In genomic region chr20:38471987-38472512, GRCh38 we compare ENCODE assay signal across 8 cellular contexts. TPM values are rescaled to one million over a fixed set of nuclear protein-coding genes. Genes with fewer than 3 reads are reported as not detected.
A peak's percentile ranks its signal among the peaks of the same experiment; 100 is the strongest.
DNase-seq lines count a peak whose midpoint lies in the region; ATAC-seq and TF ChIP-seq lines count a peak whose summit lies in the region.

No MANE protein-coding gene starts in this region.

- no peaks in the 10 kb centered on the region for H3F3A ChIP-seq in GM23338 (replicated peaks; ENCODE audit: low read depth)

- peak overlapping the region; percentile 55 for H3K4me3 ChIP-seq in GM23338
- H3K4me3 ChIP-seq in right cardiac atrium (ENCODE audit: low read length), result peak overlapping the region; percentile 72
- H3K4me3 ChIP-seq in spleen, result peak overlapping the region; percentile 58 to 98 (median 78)

- H3K4me1 ChIP-seq in GM23338 (ENCODE audit: insufficient read depth), result peaks cover 9% of the 10 kb centered on the region
- peaks cover 8% of the 10 kb centered on the region for H3K4me1 ChIP-seq in right cardiac atrium (ENCODE audit: control insufficient read depth, insufficient read depth, low read length)
- H3K4me1 ChIP-seq in spleen, result peaks cover 18 to 52% (median 34%) of the 10 kb centered on the region in 6 donors

- H3K36me3 ChIP-seq in GM23338 (ENCODE audit: insufficient read depth), result no peaks in the 10 kb centered on the region
- H3K36me3 ChIP-seq in spleen, result no peaks in the 10 kb centered on the region

- H3K4me3 Mint-ChIP-seq in GM23338 (peak overlapping the region; percentile 86), T-helper 17 cell (peak overlapping the region; percentile 92)

- CTCF ChIA-PET in GM10248 (lab: Yijun Ruan, JAX), result interaction anchor here (0.7 to 7.0 kb wide), 13 partner anchors 7 to 290 kb away, joined by 3 to 60 read pairs (median 4); partner anchors contain the start of gene SNHG17

- H3K27me3 ChIP-seq in GM23338 (ENCODE audit: insufficient read depth) (no peaks in the 10 kb centered on the region), right cardiac atrium (ENCODE audit: control insufficient read depth, insufficient read depth) (no peaks in the 10 kb centered on the region), spleen (replicated peaks in 1 of 7) (no peaks in the 10 kb centered on the region)

- ATAC-seq in GM23338, result no peak; the same call in 2 of the 3 replicates
- ATAC-seq in T-helper 17 cell, result peak; percentile 14
- ATAC-seq in right cardiac atrium, result no peak
- ATAC-seq in GM19328 (IDR thresholded peaks at IDR 0.05; ENCODE audit: unreplicated experiment), result no peak
- ATAC-seq in HG02884 (IDR thresholded peaks at IDR 0.05; ENCODE audit: unreplicated experiment), result no peak

- intact Hi-C loops in right cardiac atrium (cut with DNase I), result no loop called here
- intact Hi-C loops in spleen (cut with DNase I; ENCODE audit: low total_unique reads), result no loop called here

- peaks cover 15% of the 10 kb centered on the region for H4K20me1 ChIP-seq in GM23338 (replicated peaks; ENCODE audit: insufficient read depth)

- H3K27ac ChIP-seq in GM23338 (ENCODE audit: low read depth) (peak overlapping the region; percentile 65), right cardiac atrium (ENCODE audit: low read length) (peak overlapping the region; percentile 26), spleen (peak overlapping the region; percentile 76 to 96 (median 91))

- DNase-seq in GM23338 (ENCODE audit: low spot score), result peak; percentile 43
- no peak for DNase-seq in T-helper 17 cell
- no peak for DNase-seq in right cardiac atrium
- no peak for DNase-seq in spleen
- no peak for DNase-seq in pons (ENCODE audit: low spot score)
- DNase-seq in GM10248 (ENCODE audit: extremely low spot score), result no peak

- peaks cover 40% of the 10 kb centered on the region for H3K79me2 ChIP-seq in GM23338 (replicated peaks; ENCODE audit: insufficient read depth)

- TF ChIP-seq POLR2A in spleen (IDR thresholded peaks at IDR 0.05), result no peak

- H2AFZ ChIP-seq in GM23338, result no peak overlapping the region

- no peaks in the 10 kb centered on the region; the same call in 2 of the 3 replicates for H3K9me3 Mint-ChIP-seq in GM23338

- TF ChIP-seq CTCF in GM23338 (conservative IDR thresholded peaks at IDR 0.05; ENCODE audit: low read depth in 2 of 2) (no peak), spleen (IDR thresholded peaks at IDR 0.05 in 8 of 11, conservative IDR thresholded peaks at IDR 0.05 in 3 of 11) (no peak), GM10248 (IDR thresholded peaks at IDR 0.05; ENCODE audit: control extremely low read depth, extremely low read depth, low read depth, missing control alignments) (no peak)

- H3K4me2 ChIP-seq in GM23338, result peak overlapping the region; percentile 74

- H3K9me3 ChIP-seq in T-helper 17 cell (ENCODE audit: control insufficient read depth, low read length, poor library complexity, severe bottlenecking), result no peaks in the 10 kb centered on the region
- H3K9me3 ChIP-seq in right cardiac atrium (ENCODE audit: control insufficient read depth, low read length), result no peaks in the 10 kb centered on the region
- no peaks in the 10 kb centered on the region for H3K9me3 ChIP-seq in spleen

- 20% methylated on average over 12 of the region's 12 CpGs for WGBS in right cardiac atrium
- WGBS in spleen, 5 donors, result 21 to 33% (median 27%) methylated on average over 12 of the region's 12 CpGs

- no peaks in the 10 kb centered on the region for H3K36me3 Mint-ChIP-seq in GM23338 (ENCODE audit: low read depth)
- no peaks in the 10 kb centered on the region for H3K36me3 Mint-ChIP-seq in T-helper 17 cell (ENCODE audit: low read depth)

- H3K27ac Mint-ChIP-seq in GM23338 (peak overlapping the region; percentile 98), T-helper 17 cell (peak overlapping the region; percentile 95)

- H3K27me3 Mint-ChIP-seq in GM23338 (ENCODE audit: insufficient read depth, low read depth, poor library complexity) (peaks cover 4% of the 10 kb centered on the region), T-helper 17 cell (no peaks in the 10 kb centered on the region)

- no peaks in the 10 kb centered on the region for H3K9me2 ChIP-seq in GM23338 (ENCODE audit: insufficient read depth)

- H3K4me1 Mint-ChIP-seq in GM23338 (peaks cover 14% of the 10 kb centered on the region), T-helper 17 cell (peaks cover 36% of the 10 kb centered on the region)

- POLR2A ChIA-PET in GM10248 (lab: Yijun Ruan, JAX), result interaction anchor here (0.9 to 1.4 kb wide), 3 partner anchors 13 to 37 kb away, joined by 3 to 5 read pairs (median 4); partner anchors contain the start of gene SNHG17

TF ChIP-seq in GM23338, 12 proteins besides CTCF, POLR2A, EP300 and RAD21:
- TF ChIP-seq EZH2phosphoT487 (IDR thresholded peaks at IDR 0.05; ENCODE audit: unreplicated experiment), result no peak
- TF ChIP-seq STAT1 (IDR thresholded peaks at IDR 0.05; ENCODE audit: unreplicated experiment), result no peak

RNA-seq across cellular contexts. Expression of gene RALGAPB, which starts 0.6 kb away (rescaled TPM):
- 39.1 and 40.4 TPM in 2 replicates for total RNA-seq in GM23338 (2014; rRNA removed; shearing (Covaris generic))
- polyA plus RNA-seq in GM23338 (2016; fragmentation: Nextera tagmentation; extraction: Ambion mirVana) (7.7 and 10.2 TPM in 2 replicates), right cardiac atrium (8.3 TPM), spleen (10 to 100 TPM in 1 of 3 donors, 1 to 10 TPM in 2; 6.8 to 10.2 (median 9.1) TPM)
- total RNA-seq in T-helper 17 cell (10 to 100 TPM; 42.1 to 45.2 TPM), right cardiac atrium (10 to 100 TPM; 21.2 to 26.9 (median 23.5) TPM), spleen (10 to 100 TPM; 34.1 to 62.5 (median 49.3) TPM)

RNA-seq across cellular contexts. Expression of gene SNHG17, which starts 36.9 kb away (rescaled TPM):
- 22.2 and 25.4 TPM in 2 replicates for total RNA-seq in GM23338 (2014; rRNA removed; shearing (Covaris generic))
- 76.1 and 80.1 TPM in 2 replicates for polyA plus RNA-seq in GM23338 (2016; fragmentation: Nextera tagmentation; extraction: Ambion mirVana)
- total RNA-seq in T-helper 17 cell, result 10 to 100 TPM; 69.2 to 99.4 TPM
- total RNA-seq in right cardiac atrium, result 10 to 100 TPM in 2 of 4 donors, 1 to 10 TPM in 2; 8.1 to 36.8 (median 9.4) TPM
- 8.6 TPM for polyA plus RNA-seq in right cardiac atrium
- 10 to 100 TPM; 28.7 to 56.1 (median 33.7) TPM for total RNA-seq in spleen
- 10 to 100 TPM; 42.0 to 58.0 (median 47.0) TPM for polyA plus RNA-seq in spleen

Comparison
In these comparisons a context has a peak if more than half of its experiments do, and no peak if none do; other contexts are left out.
1. H3K27ac ChIP-seq: peak in every context shown above with its lines; median percentile 91 in spleen; 65 in GM23338; 26 in right cardiac atrium.